Comparison of ENCODE assay signal across 1 cellular context in the genomic region with DNA sequence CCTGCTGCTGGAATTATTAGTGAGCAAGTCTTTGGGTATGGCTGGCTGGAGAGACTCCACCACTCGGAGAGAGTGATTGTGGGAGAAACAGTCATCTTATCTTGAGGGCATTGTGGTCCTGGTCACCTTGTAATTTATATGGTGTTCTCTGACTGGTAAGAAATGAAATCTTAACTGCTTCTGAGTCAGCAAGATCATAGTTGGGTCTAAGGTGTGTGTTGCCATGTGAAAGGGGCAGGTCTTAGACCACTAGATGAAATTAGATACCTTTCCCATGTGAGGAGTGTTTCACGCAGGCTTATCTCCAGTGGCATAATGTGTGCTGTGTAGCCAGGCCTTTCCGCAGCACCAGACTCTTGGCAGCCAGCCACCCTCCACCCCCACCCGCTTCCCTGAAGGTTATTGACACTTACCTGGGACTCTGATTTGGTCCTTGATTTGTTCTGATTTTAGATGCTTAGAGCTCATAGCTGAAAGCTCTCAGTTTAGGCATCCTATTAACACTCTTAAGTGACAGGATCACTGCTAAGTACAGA.
A peak's percentile ranks its signal among the peaks of the same experiment; 100 is the strongest.
TF ChIP-seq lines count a peak whose summit lies in the region.

No MANE protein-coding gene starts in this region.

TF ChIP-seq in SK-N-SH, 30 proteins besides CTCF, POLR2A, EP300 and RAD21 (continued from another document):
- TF ChIP-seq NRF1 (IDR thresholded peaks at IDR 0.05; ENCODE audit: low read depth, low read length) (no peak), MXI1 (IDR thresholded peaks at IDR 0.05; ENCODE audit: low read depth, low read length) (peak; percentile 44; the same call in 1 of the 2 replicates), GATA2 (CRISPR knock-in tag; IDR thresholded peaks at IDR 0.05) (peak; percentile 83), NFIC (IDR thresholded peaks at IDR 0.05; ENCODE audit: borderline replicate concordance) (no peak)
- TF ChIP-seq, protein P1, sequence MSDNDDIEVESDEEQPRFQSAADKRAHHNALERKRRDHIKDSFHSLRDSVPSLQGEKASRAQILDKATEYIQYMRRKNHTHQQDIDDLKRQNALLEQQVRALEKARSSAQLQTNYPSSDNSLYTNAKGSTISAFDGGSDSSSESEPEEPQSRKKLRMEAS (IDR thresholded peaks at IDR 0.05; ENCODE audit: low read depth) = no peak
